Comparison of ENCODE assay signal across 8 cellular contexts in the genomic region with DNA sequence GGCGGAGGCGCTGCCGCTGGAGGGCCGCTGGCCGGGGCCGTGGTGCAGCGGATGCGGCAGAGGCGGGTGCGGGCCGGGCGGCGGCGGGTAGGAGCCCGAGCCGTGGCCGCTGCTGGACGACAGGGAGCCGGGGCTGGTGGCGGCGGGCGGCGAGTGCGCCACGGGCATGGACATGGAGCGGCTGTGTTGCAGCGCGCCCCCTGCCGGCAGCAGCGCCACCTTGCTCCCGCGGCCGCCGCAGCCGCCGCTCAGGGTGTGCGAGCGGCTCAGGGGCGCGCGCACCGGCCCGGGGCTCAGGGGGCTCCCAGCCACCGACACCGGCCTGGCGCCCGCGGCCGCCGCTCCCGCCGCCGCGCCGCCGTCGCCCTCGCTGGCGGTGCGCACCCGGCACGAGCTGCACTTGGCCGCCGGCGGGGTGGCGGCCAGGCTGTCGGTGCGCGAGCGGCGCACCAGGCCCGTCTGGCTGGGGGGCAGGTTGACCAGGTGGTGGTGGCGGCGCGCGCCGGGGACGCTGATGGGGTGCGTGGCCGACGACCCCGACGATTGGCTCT. TPM values are rescaled to one million over a fixed set of nuclear protein-coding genes. Genes with fewer than 3 reads are reported as not detected.
DNase-seq lines count a peak whose midpoint lies in the region; ATAC-seq and TF ChIP-seq lines count a peak whose summit lies in the region.

No MANE protein-coding gene starts in this region.

- peaks cover 13% of the 10 kb centered on the region for H3K27me3 Mint-ChIP-seq in activated T-helper 1 cell treated with anti-CD3 and anti-CD28 coated beads, Interleukin-12 subunit alpha, Interleukin-12 subunit beta, Interleukin-2, Interleukin-4 antibody, amounts not matched to agents 30 ng/mL and 10 ng/mL and 1 ng/mL, durations not matched to agents 14 hours and 24 hours and 36 hours (ENCODE audit: insufficient read depth)

- peak in 3 of 7 experiments; percentile 51 to 86 (median 65) for TF ChIP-seq CTCF in stomach (IDR thresholded peaks at IDR 0.05)

- no peak for ATAC-seq in GM18868 (IDR thresholded peaks at IDR 0.05; ENCODE audit: unreplicated experiment)

- H3K27ac Mint-ChIP-seq in activated T-helper 1 cell treated with anti-CD3 and anti-CD28 coated beads, Interleukin-12 subunit alpha, Interleukin-12 subunit beta, Interleukin-2, Interleukin-4 antibody, amounts not matched to agents 30 ng/mL and 10 ng/mL and 1 ng/mL, durations not matched to agents 14 hours and 24 hours and 36 hours = peak overlapping the region; percentile 7

- H3K27ac ChIP-seq in muscle layer of duodenum (ENCODE audit: low read length) (no peak overlapping the region), stomach (peak overlapping the region; percentile 87 to 97 (median 89))

- peaks cover 7% of the 10 kb centered on the region for H3K36me3 Mint-ChIP-seq in activated T-helper 1 cell treated with anti-CD3 and anti-CD28 coated beads, Interleukin-12 subunit alpha, Interleukin-12 subunit beta, Interleukin-2, Interleukin-4 antibody, amounts not matched to agents 30 ng/mL and 10 ng/mL and 1 ng/mL, durations not matched to agents 14 hours and 24 hours and 36 hours (ENCODE audit: low read depth)

- H3K4me1 Mint-ChIP-seq in activated T-helper 1 cell treated with anti-CD3 and anti-CD28 coated beads, Interleukin-12 subunit alpha, Interleukin-12 subunit beta, Interleukin-2, Interleukin-4 antibody, amounts not matched to agents 30 ng/mL and 10 ng/mL and 1 ng/mL, durations not matched to agents 14 hours and 24 hours and 36 hours (ENCODE audit: low read depth) = peaks cover 27% of the 10 kb centered on the region

- no peak for TF ChIP-seq POLR2A in stomach (IDR thresholded peaks at IDR 0.05)

- H3K4me1 ChIP-seq in muscle layer of duodenum (ENCODE audit: control insufficient read depth in 1 of 2, insufficient read depth in 2 of 2, low read length in 2 of 2) = peaks cover 1 to 46% of the 10 kb centered on the region in 2 donors
- peaks cover 44 to 76% (median 61%) of the 10 kb centered on the region in 4 donors for H3K4me1 ChIP-seq in stomach

- 3 to 20% (median 6%) methylated on average over 1 to 83 of the region's 83 CpGs for WGBS in stomach, 5 donors

- H3K4me3 Mint-ChIP-seq in activated T-helper 1 cell treated with anti-CD3 and anti-CD28 coated beads, Interleukin-12 subunit alpha, Interleukin-12 subunit beta, Interleukin-2, Interleukin-4 antibody, amounts not matched to agents 30 ng/mL and 10 ng/mL and 1 ng/mL, durations not matched to agents 14 hours and 24 hours and 36 hours = peak overlapping the region; percentile 39

- H3K36me3 ChIP-seq in muscle layer of duodenum (ENCODE audit: control insufficient read depth in 1 of 2, insufficient read depth in 2 of 2, low read length in 2 of 2) (peaks cover 0 to 25% of the 10 kb centered on the region in 2 donors), stomach (peaks cover 20 to 38% (median 32%) of the 10 kb centered on the region in 4 donors)

- H3K27me3 ChIP-seq in muscle layer of duodenum (ENCODE audit: low read depth, low read length) = no peaks in the 10 kb centered on the region
- peaks cover 0 to 12% (median 5%) of the 10 kb centered on the region in 3 donors for H3K27me3 ChIP-seq in stomach

- DNase-seq in NCI-H2107 (lab: John Stamatoyannopoulos, UW) (peak; percentile 42), NCI-H2107 treated with DMSO at 0.1 percent for 48 hours (lab: John Stamatoyannopoulos, UW; ENCODE audit: unreplicated experiment) (no peak), NCI-H774 (lab: John Stamatoyannopoulos, UW) (peak; percentile 93), fibroblast of gingiva (ENCODE audit: low read depth) (peak; percentile 83), stomach (peak; percentile 85)
- peak; percentile 54 for DNase-seq in activated T-helper 1 cell treated with anti-CD3 and anti-CD28 coated beads, Interleukin-12 subunit alpha, Interleukin-12 subunit beta, Interleukin-2, Interleukin-4 antibody, amounts not matched to agents 30 ng/mL and 10 ng/mL and 1 ng/mL, durations not matched to agents 14 hours and 24 hours and 36 hours (ENCODE audit: low spot score)

- no peak for TF ChIP-seq EP300 in stomach (IDR thresholded peaks at IDR 0.05)

- no peaks in the 10 kb centered on the region for H3K9me3 Mint-ChIP-seq in activated T-helper 1 cell treated with anti-CD3 and anti-CD28 coated beads, Interleukin-12 subunit alpha, Interleukin-12 subunit beta, Interleukin-2, Interleukin-4 antibody, amounts not matched to agents 30 ng/mL and 10 ng/mL and 1 ng/mL, durations not matched to agents 14 hours and 24 hours and 36 hours

- H3K4me3 ChIP-seq in muscle layer of duodenum (ENCODE audit: low read depth in 1 of 2, low read length in 2 of 2) (peak overlapping the region; percentile 50 to 82), stomach (peak overlapping the region; percentile 77 to 84 (median 82))

- H3K9me3 ChIP-seq in muscle layer of duodenum (ENCODE audit: control insufficient read depth in 1 of 2, low read length in 2 of 2) = no peaks in the 10 kb centered on the region
- no peaks in the 10 kb centered on the region for H3K9me3 ChIP-seq in stomach

- intact Hi-C loops in activated T-helper 1 cell treated with anti-CD3 and anti-CD28 coated beads, Interleukin-12 subunit alpha, Interleukin-12 subunit beta, Interleukin-2, Interleukin-4 antibody, amounts not matched to agents 30 ng/mL and 10 ng/mL and 1 ng/mL, durations not matched to agents 14 hours and 24 hours and 36 hours (cut with micrococcal nuclease) = loop anchor here (1.0 to 10.0 kb wide), 4 partner anchors 212 to 1517 kb away; a partner anchor contains a TSS
- intact Hi-C loops in stomach (cut with DNase I; ENCODE audit: low total_unique reads) = no loop called here

RNA-seq across cellular contexts. Expression of a gene that starts 1.7 kb away (rescaled TPM):
- 3.9 and 4.3 TPM in 2 replicates for total RNA-seq in activated T-helper 1 cell treated with anti-CD3 and anti-CD28 coated beads, Interleukin-12 subunit alpha, Interleukin-12 subunit beta, Interleukin-2, Interleukin-4 antibody, amounts not matched to agents 30 ng/mL and 10 ng/mL and 1 ng/mL, durations not matched to agents 14 hours and 24 hours and 36 hours
- total RNA-seq in stomach = 10 to 100 TPM; 10.7 to 24.1 (median 18.7) TPM
- 1 to 10 TPM; 2.7 to 3.7 (median 3.5) TPM for polyA plus RNA-seq in stomach
